19 cellular contexts compared by ENCODE assay signal in the genomic region with DNA sequence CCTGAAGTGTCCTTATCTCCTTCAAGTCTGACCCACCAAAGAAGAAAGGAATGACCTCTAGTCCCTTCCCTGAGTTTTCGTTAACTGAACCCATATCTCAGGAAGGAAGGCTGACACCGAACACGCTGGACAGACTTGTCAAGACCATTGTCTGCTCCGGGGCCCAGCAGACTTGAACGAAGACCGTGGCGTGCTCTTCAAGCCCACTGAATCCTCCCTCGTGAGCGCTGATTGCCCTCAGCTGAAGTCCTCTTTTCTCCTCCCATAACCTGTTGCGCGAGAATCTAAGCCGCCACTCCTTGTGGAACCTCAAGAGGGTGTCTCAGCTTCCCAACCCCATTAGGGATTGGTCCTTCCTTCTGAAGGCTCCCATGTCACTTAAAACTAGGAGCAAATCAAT. TPM values are rescaled to one million over a fixed set of nuclear protein-coding genes. Genes with fewer than 3 reads are reported as not detected.
"Had no signal": no experiment of that assay in that cellular context is flagged by ENCODE, and none has a peak within 500 bp of the region (broad histone marks: within the 10 kb centered on the region; RNA-seq: fewer than 3 reads in every experiment).

No MANE protein-coding gene starts in this region.

- H3K4me1 Mint-ChIP-seq: memory B cell, natural killer cell had no signal

- H3K36me3 ChIP-seq: suprapubic skin, upper lobe of left lung had no signal

- H3K27ac Mint-ChIP-seq: memory B cell, natural killer cell, progenitor cell of endocrine pancreas, T-helper 17 cell had no signal

- H3K27ac ChIP-seq: skin epidermis, suprapubic skin, upper lobe of left lung had no signal

- H3K4me3 ChIP-seq: skin epidermis, suprapubic skin, upper lobe of left lung had no signal

- FAIRE-seq: endometrium, keratinocyte, TTC549 had no signal

- H3K9me3 ChIP-seq: suprapubic skin, upper lobe of left lung had no signal

- H3K27me3 ChIP-seq: suprapubic skin, upper lobe of left lung had no signal

- H3K36me3 Mint-ChIP-seq: memory B cell, natural killer cell had no signal

- H3K9me3 Mint-ChIP-seq: memory B cell, natural killer cell had no signal

- H3K4me3 Mint-ChIP-seq: memory B cell, natural killer cell, T-helper 17 cell had no signal

- DNase-seq: activated CD4-positive, alpha-beta T cell treated with anti-CD3 and anti-CD28 coated beads, Interleukin-2, amount 50 U/mL, for 1 hour; activated naive CD4-positive, alpha-beta T cell treated with Interleukin-2 at 50 U/mL for 16 hours; activated T-cell treated with anti-CD3 and anti-CD28 coated beads for 4 hours; aorta; left ventricle myocardium superior; natural killer cell; right cardiac atrium; stimulated activated CD4-positive, alpha-beta T cell treated with anti-CD3 and anti-CD28 coated beads, Interleukin-4, amount 100 ng/mL, for 24 hours; stimulated activated naive CD4-positive, alpha-beta T cell; T-helper 17 cell; upper lobe of left lung had no signal

- H3K4me1 ChIP-seq: suprapubic skin, upper lobe of left lung had no signal

RNA-seq across cellular contexts. Expression of gene CNDP1, which starts 0.6 kb away (rescaled TPM):
- total RNA-seq: dermis microvascular lymphatic vessel endothelial cell, left ventricle myocardium superior, right cardiac atrium, upper lobe of left lung had no signal
